In genomic region chr5:39074009-39074886, GRCh38 we compare ENCODE assay signal across 1 cellular context.
TF ChIP-seq lines count a peak whose summit lies in the region.

TSS of gene RICTOR (minus strand) at chr5:39074399. CDS start at chr5:39074377, 22 bp downstream.

TF ChIP-seq in HepG2, 621 proteins besides CTCF, POLR2A, EP300 and RAD21 (continued from another document and continues in another):
- no peak for TF ChIP-seq DDIT3 (CRISPR knock-in tag; IDR thresholded peaks at IDR 0.05)
- no peak for TF ChIP-seq ZFP36L2 (CRISPR knock-in tag; IDR thresholded peaks at IDR 0.05)
- TF ChIP-seq ZNF441 (CRISPR knock-in tag; IDR thresholded peaks at IDR 0.05; ENCODE audit: borderline replicate concordance): 0 out of 2 replicates have a peak, but pooled peaks have one; percentile 14
- no peak for TF ChIP-seq AHR (CRISPR knock-in tag; IDR thresholded peaks at IDR 0.05)
- TF ChIP-seq MXD1 (CRISPR knock-in tag; IDR thresholded peaks at IDR 0.05): no peak; the same call in none of the 2 replicates
- TF ChIP-seq ZNF550 (CRISPR knock-in tag; IDR thresholded peaks at IDR 0.05; ENCODE audit: borderline replicate concordance): no peak
- TF ChIP-seq ZNF780A (CRISPR knock-in tag; IDR thresholded peaks at IDR 0.05): 0 out of 2 replicates have a peak, but pooled peaks have one; percentile 10
- 0 out of 2 replicates have a peak, but pooled peaks have one; percentile 27 for TF ChIP-seq ZBED4 (CRISPR knock-in tag; IDR thresholded peaks at IDR 0.05; ENCODE audit: borderline replicate concordance)
- TF ChIP-seq KDM3A (CRISPR knock-in tag; IDR thresholded peaks at IDR 0.05; ENCODE audit: low read depth): peak; percentile 77
- no peak for TF ChIP-seq ZBTB34 (CRISPR knock-in tag; IDR thresholded peaks at IDR 0.05)
- no peak for TF ChIP-seq ZNF510 (CRISPR knock-in tag; IDR thresholded peaks at IDR 0.05; ENCODE audit: low read depth)
- no peak for TF ChIP-seq SNAPC5 (CRISPR knock-in tag; IDR thresholded peaks at IDR 0.05; ENCODE audit: borderline replicate concordance)
- TF ChIP-seq IRX3 (CRISPR knock-in tag; IDR thresholded peaks at IDR 0.05; ENCODE audit: borderline replicate concordance, low read depth): 0 out of 2 replicates have a peak, but pooled peaks have one; percentile 43
- TF ChIP-seq DMAP1 (CRISPR knock-in tag; IDR thresholded peaks at IDR 0.05): peak; percentile 70; the same call in 1 of the 2 replicates
- TF ChIP-seq ZNF205 (CRISPR knock-in tag; IDR thresholded peaks at IDR 0.05): no peak
- 0 out of 2 replicates have a peak, but pooled peaks have one; percentile 64 for TF ChIP-seq ZNF224 (CRISPR knock-in tag; IDR thresholded peaks at IDR 0.05)
- no peak for TF ChIP-seq ZNF382 (CRISPR knock-in tag; IDR thresholded peaks at IDR 0.05; ENCODE audit: borderline replicate concordance)
- no peak for TF ChIP-seq GFI1 (CRISPR knock-in tag; IDR thresholded peaks at IDR 0.05; ENCODE audit: borderline replicate concordance)
- TF ChIP-seq ZNF788 (CRISPR knock-in tag; IDR thresholded peaks at IDR 0.05; ENCODE audit: borderline replicate concordance): peak; percentile 60; the same call in 1 of the 2 replicates
- no peak for TF ChIP-seq TRIM24 (CRISPR knock-in tag; IDR thresholded peaks at IDR 0.05)
- peak; percentile 72 for TF ChIP-seq KAT8 (CRISPR knock-in tag; IDR thresholded peaks at IDR 0.05)
- TF ChIP-seq KLF9 (CRISPR knock-in tag; IDR thresholded peaks at IDR 0.05; ENCODE audit: low read depth): no peak
- TF ChIP-seq PRDM10 (CRISPR knock-in tag; IDR thresholded peaks at IDR 0.05; ENCODE audit: low read depth): peak; percentile 66; the same call in 1 of the 2 replicates
- no peak for TF ChIP-seq ZNF326 (CRISPR knock-in tag; IDR thresholded peaks at IDR 0.05; ENCODE audit: borderline replicate concordance)
- no peak for TF ChIP-seq ZNF710 (CRISPR knock-in tag; IDR thresholded peaks at IDR 0.05; ENCODE audit: borderline replicate concordance)
- TF ChIP-seq PBX3 (CRISPR knock-in tag; IDR thresholded peaks at IDR 0.05; ENCODE audit: borderline replicate concordance): no peak
- no peak for TF ChIP-seq JARID2 (CRISPR knock-in tag; IDR thresholded peaks at IDR 0.05; ENCODE audit: insufficient replicate concordance)
- no peak for TF ChIP-seq THYN1 (CRISPR knock-in tag; IDR thresholded peaks at IDR 0.05; ENCODE audit: borderline replicate concordance, low read depth)
- TF ChIP-seq MED8 (CRISPR knock-in tag; IDR thresholded peaks at IDR 0.05; ENCODE audit: insufficient replicate concordance): peak; percentile 34
- no peak for TF ChIP-seq TP53 (CRISPR knock-in tag; conservative IDR thresholded peaks at IDR 0.05)
- peak; percentile 68; the same call in 1 of the 2 replicates for TF ChIP-seq ATF7-NPFF (CRISPR knock-in tag; IDR thresholded peaks at IDR 0.05; ENCODE audit: low read depth)
- no peak for TF ChIP-seq CEBPZ (IDR thresholded peaks at IDR 0.05; ENCODE audit: low read length)
- no peak for TF ChIP-seq PCBP2 (optimal IDR thresholded peaks at IDR 0.05; ENCODE audit: low read depth, low read length, poor library complexity, severe bottlenecking)
- TF ChIP-seq ZNF879 (CRISPR knock-in tag; IDR thresholded peaks at IDR 0.05): no peak; the same call in 1 of the 2 replicates
- no peak for TF ChIP-seq ZNF672 (CRISPR knock-in tag; IDR thresholded peaks at IDR 0.05)
- TF ChIP-seq NONO (IDR thresholded peaks at IDR 0.05): no peak
- peak; percentile 73; the same call in 1 of the 2 replicates for TF ChIP-seq NONO (CRISPR knock-in tag; conservative IDR thresholded peaks at IDR 0.05)
- peak; percentile 62; the same call in 1 of the 2 replicates for TF ChIP-seq ZNF30 (CRISPR knock-in tag; IDR thresholded peaks at IDR 0.05)
- peak; percentile 92 for TF ChIP-seq KAT7 (CRISPR knock-in tag; IDR thresholded peaks at IDR 0.05; ENCODE audit: borderline replicate concordance)
- TF ChIP-seq NR2F6 (IDR thresholded peaks at IDR 0.05): no peak
- no peak for TF ChIP-seq NR2F6 (CRISPR knock-in tag; IDR thresholded peaks at IDR 0.05)
- peak; percentile 66 for TF ChIP-seq ZNF281 (CRISPR knock-in tag; IDR thresholded peaks at IDR 0.05; ENCODE audit: borderline replicate concordance)
